8 cellular contexts compared by ENCODE assay signal in genomic region chr2:205885492-205886099, GRCh38.
DNase-seq lines count a peak whose midpoint lies in the region; ATAC-seq, FAIRE-seq and TF ChIP-seq lines count a peak whose summit lies in the region.

No MANE protein-coding gene starts in this region.

- H3K79me2 ChIP-seq in endothelial cell of umbilical vein (ENCODE audit: control insufficient read depth, insufficient read depth, low read length): no peaks in the 10 kb centered on the region

- POLR2A ChIA-PET in endothelial cell of umbilical vein (lab: Charles Lee): no interaction called here

- H3K4me3 ChIP-seq in H7 (ENCODE audit: insufficient read depth, low read depth, low read length) (no peak overlapping the region), endothelial cell of umbilical vein (replicated peaks in 1 of 3; ENCODE audit: insufficient read depth in 1 of 3, low read depth in 1 of 3, low read length in 3 of 3) (no peak overlapping the region)

- TF ChIP-seq CTCF in endothelial cell of umbilical vein (IDR thresholded peaks at IDR 0.05; ENCODE audit: extremely low read depth in 1 of 2, insufficient read depth in 1 of 2, low read depth in 1 of 2, low read length in 2 of 2): peak; percentile 90 to 93

- ATAC-seq in HG02588 (IDR thresholded peaks at IDR 0.05; ENCODE audit: unreplicated experiment): no peak

- peaks cover 5% of the 10 kb centered on the region for H3K4me1 ChIP-seq in endothelial cell of umbilical vein (ENCODE audit: control insufficient read depth, extremely low read depth, insufficient read depth, low read length)

- H3K27me3 ChIP-seq in H7 (ENCODE audit: control insufficient read depth, insufficient read depth, low read length): no peaks in the 10 kb centered on the region
- peaks cover 0 to 2% of the 10 kb centered on the region in 2 experiments for H3K27me3 ChIP-seq in endothelial cell of umbilical vein (ENCODE audit: control insufficient read depth in 2 of 2, insufficient read depth in 2 of 2, low read length in 2 of 2)

- in situ Hi-C loops in Caki2 (cut with HindIII; ENCODE audit: low pct_unique_long_range_greater_than_20kb, low sequenced_read_pairs): no loop called here

- H2AFZ ChIP-seq in endothelial cell of umbilical vein (ENCODE audit: low read depth, low read length): peak overlapping the region; percentile 71

- peak; percentile 81 for DNase-seq in Caki2 (ENCODE audit: low read depth)
- peak; percentile 90 for DNase-seq in H7
- peak; percentile 62 for DNase-seq in NCI-H526 treated with DMSO at 0.1 percent for 48 hours (lab: John Stamatoyannopoulos, UW)
- peak; percentile 75 for DNase-seq in activated CD8-positive, alpha-beta memory T cell treated with anti-CD3 and anti-CD28 coated beads for 24 hours
- peak; percentile 76 for DNase-seq in endothelial cell of umbilical vein (ENCODE audit: low read depth, low spot score)
- DNase-seq in mesenteric fat pad (ENCODE audit: low spot score): peak; percentile 93
- peak; percentile 47 to 65 for DNase-seq in stimulated activated CD8-positive, alpha-beta memory T cell treated with anti-CD3 and anti-CD28 coated beads, Interleukin-2, amount 100 ng/mL, for 48 hours (ENCODE audit: low read depth in 2 of 2)

- TF ChIP-seq POLR2A in endothelial cell of umbilical vein (IDR thresholded peaks at IDR 0.05; ENCODE audit: low read depth, low read length): no peak

- H3K4me2 ChIP-seq in endothelial cell of umbilical vein (ENCODE audit: insufficient read depth, low read length): no peak overlapping the region

- H3K9me1 ChIP-seq in endothelial cell of umbilical vein (replicated peaks; ENCODE audit: control insufficient read depth, extremely low read depth, insufficient read depth, low read length): no peaks in the 10 kb centered on the region

- H3K27ac ChIP-seq in endothelial cell of umbilical vein (ENCODE audit: insufficient read depth, low read depth, low read length): no peak overlapping the region

- H3K36me3 ChIP-seq in H7 (replicated peaks; ENCODE audit: control insufficient read depth, insufficient read depth, low read length) (no peaks in the 10 kb centered on the region), endothelial cell of umbilical vein (ENCODE audit: control insufficient read depth in 2 of 2, extremely low read depth in 1 of 2, insufficient read depth in 2 of 2, low read length in 2 of 2) (no peaks in the 10 kb centered on the region)

- no peak overlapping the region for H3K9ac ChIP-seq in endothelial cell of umbilical vein (replicated peaks; ENCODE audit: extremely low read depth, insufficient read depth, low read length)

- no TSS peak for BruUV-seq in endothelial cell of umbilical vein (replicated peaks; lab: Mats Ljungman, UMichigan)

- dilution Hi-C loops in endothelial cell of umbilical vein (cut with MboI; ENCODE audit: extremely low pct_ligation_motif_present, low sequenced_read_pairs): no loop called here

- intact Hi-C loops in endothelial cell of umbilical vein (cut with micrococcal nuclease): loop anchor here (1.0 to 5.0 kb wide), 8 partner anchors 40 to 1858 kb away; no protein-coding TSS in a partner anchor

- FAIRE-seq in endothelial cell of umbilical vein (lab: Jason Lieb, UNC): peak; percentile 96

- CTCF ChIA-PET in endothelial cell of umbilical vein (lab: Charles Lee): interaction anchor here (0.7 to 3.7 kb wide), 14 partner anchors 11 to 1780 kb away, joined by 3 to 20 read pairs (median 4); no protein-coding TSS in a partner anchor

- H3K9me3 ChIP-seq in endothelial cell of umbilical vein (replicated peaks; ENCODE audit: control insufficient read depth, insufficient read depth, low read length): no peaks in the 10 kb centered on the region

- no peaks in the 10 kb centered on the region for H4K20me1 ChIP-seq in endothelial cell of umbilical vein (replicated peaks; ENCODE audit: control insufficient read depth, extremely low read depth, insufficient read depth, low read length)

TF ChIP-seq in endothelial cell of umbilical vein, 7 proteins besides CTCF, POLR2A, EP300 and RAD21:
- TF ChIP-seq POLR2AphosphoS5 (IDR thresholded peaks at IDR 0.05; ENCODE audit: insufficient read depth, low read depth, low read length) (no peak), FOS (IDR thresholded peaks at IDR 0.05; ENCODE audit: borderline replicate concordance, insufficient read depth, low read length) (no peak), JUN (IDR thresholded peaks at IDR 0.05; ENCODE audit: borderline replicate concordance, insufficient read depth, insufficient read length, low read depth) (no peak), GATA2 (IDR thresholded peaks at IDR 0.05; ENCODE audit: insufficient read depth, insufficient read length, low read depth, low read length) (no peak), EZH2 (IDR thresholded peaks at IDR 0.05; ENCODE audit: borderline replicate concordance, low read depth, low read length, severe bottlenecking) (no peak), MAX (IDR thresholded peaks at IDR 0.05; ENCODE audit: insufficient read depth, insufficient read length) (no peak), MYC (IDR thresholded peaks at IDR 0.05; ENCODE audit: low read depth, low read length) (no peak)
